11 cellular contexts compared by ENCODE assay signal in the genomic region with DNA sequence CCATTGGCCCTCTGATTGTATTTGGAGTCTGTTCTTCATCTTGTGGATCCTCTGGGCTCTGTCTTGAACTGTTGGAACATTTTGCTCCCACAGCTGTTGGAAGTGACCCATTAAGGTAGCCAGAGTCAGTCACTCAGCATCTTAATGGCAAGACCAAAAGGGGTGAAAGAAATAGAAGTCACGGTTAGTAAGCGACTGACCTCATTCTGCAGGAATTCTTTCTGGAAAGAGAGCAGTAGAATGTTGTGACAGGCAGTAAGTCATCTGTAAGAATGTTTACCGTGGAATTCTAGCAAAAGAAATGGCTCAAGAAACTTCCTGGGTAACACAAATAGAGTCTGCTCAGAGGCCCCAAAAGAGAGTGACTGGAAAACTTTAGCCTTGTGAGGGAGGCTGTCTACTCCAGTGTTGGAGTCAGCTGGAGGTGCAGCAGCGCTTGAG. TPM values are rescaled to one million over a fixed set of nuclear protein-coding genes. Genes with fewer than 3 reads are reported as not detected.
DNase-seq lines count a peak whose midpoint lies in the region; ATAC-seq and TF ChIP-seq lines count a peak whose summit lies in the region.
"Had no signal": no experiment of that assay in that cellular context is flagged by ENCODE, and none has a peak within 500 bp of the region (broad histone marks: within the 10 kb centered on the region; RNA-seq: fewer than 3 reads in every experiment).

No MANE protein-coding gene starts in this region.

- H3K9me2 ChIP-seq in OCI-LY7 (ENCODE audit: insufficient read depth, low read length) = no peaks in the 10 kb centered on the region

- H3K4me3 ChIP-seq in breast epithelium (no peak overlapping the region), cardiac fibroblast (replicated peaks in 1 of 2; ENCODE audit: low read depth in 2 of 2, low read length in 2 of 2) (no peak overlapping the region), left lung (no peak overlapping the region), uterus (no peak overlapping the region), OCI-LY7 (ENCODE audit: low read depth, low read length, poor library complexity, severe bottlenecking) (no peak overlapping the region)
- H3K4me3 ChIP-seq: GM12878 had no signal

- H3K79me2 ChIP-seq in OCI-LY7 (ENCODE audit: insufficient read depth, low read depth, low read length) = no peaks in the 10 kb centered on the region

- no peak overlapping the region for H3K4me3 Mint-ChIP-seq in MCF 10A (ENCODE audit: unreplicated experiment)
- no peak overlapping the region for H3K4me3 Mint-ChIP-seq in activated naive CD4-positive, alpha-beta T cell treated with anti-CD3 and anti-CD28 coated beads for 36 hours

- POLR2A ChIA-PET in MCF 10A (lab: Yijun Ruan, JAX) = no interaction called here
- POLR2A ChIA-PET in OCI-LY7 (lab: Charles Lee) = interaction anchor here (0.6 kb wide), 1 partner anchor 388 kb away, joined by 3 read pairs; no protein-coding TSS in a partner anchor

- no peaks in the 10 kb centered on the region for H3K9me3 Mint-ChIP-seq in MCF 10A (ENCODE audit: unreplicated experiment)
- no peaks in the 10 kb centered on the region for H3K9me3 Mint-ChIP-seq in activated naive CD4-positive, alpha-beta T cell treated with anti-CD3 and anti-CD28 coated beads for 36 hours

- ATAC-seq in left lung (peak; percentile 34), HG02678 (IDR thresholded peaks at IDR 0.05; ENCODE audit: unreplicated experiment) (no peak)
- ATAC-seq: GM12878 had no signal

- TF ChIP-seq POLR2A in breast epithelium (IDR thresholded peaks at IDR 0.05) (no peak), uterus (IDR thresholded peaks at IDR 0.05) (no peak)

- H4K20me1 ChIP-seq in OCI-LY7 (ENCODE audit: insufficient read depth, low read length) = no peaks in the 10 kb centered on the region

- no peak overlapping the region for H3K27ac ChIP-seq in breast epithelium
- H3K27ac ChIP-seq in left lung = peak overlapping the region in 1 of 2 donors; percentile 29
- H3K27ac ChIP-seq in uterus = peak overlapping the region; percentile 82 to 92
- H3K27ac ChIP-seq in OCI-LY7 (ENCODE audit: low read depth, low read length, poor library complexity, severe bottlenecking) = no peak overlapping the region

- H3K36me3 Mint-ChIP-seq in MCF 10A (ENCODE audit: insufficient read depth, unreplicated experiment) = no peaks in the 10 kb centered on the region
- no peaks in the 10 kb centered on the region for H3K36me3 Mint-ChIP-seq in activated naive CD4-positive, alpha-beta T cell treated with anti-CD3 and anti-CD28 coated beads for 36 hours (ENCODE audit: low read depth)

- no peak overlapping the region for H3K4me2 ChIP-seq in OCI-LY7 (ENCODE audit: low read length)

- H3K9me3 ChIP-seq in breast epithelium = no peaks in the 10 kb centered on the region
- H3K9me3 ChIP-seq in left lung = no peaks in the 10 kb centered on the region
- H3K9me3 ChIP-seq in uterus = no peaks in the 10 kb centered on the region
- H3K9me3 ChIP-seq in OCI-LY7 (ENCODE audit: low read length) = no peaks in the 10 kb centered on the region

- H2AFZ ChIP-seq in OCI-LY7 (ENCODE audit: low read length) = no peak overlapping the region

- H3K27ac Mint-ChIP-seq in MCF 10A (ENCODE audit: low read depth, unreplicated experiment) = peak overlapping the region; percentile 47
- no peak overlapping the region for H3K27ac Mint-ChIP-seq in activated naive CD4-positive, alpha-beta T cell treated with anti-CD3 and anti-CD28 coated beads for 36 hours

- intact Hi-C loops in MCF 10A (cut with micrococcal nuclease) (no loop called here), breast epithelium (cut with DNase I; ENCODE audit: low total_unique reads) (no loop called here), left lung (cut with DNase I) (no loop called here), uterus (cut with DNase I; ENCODE audit: low total_unique reads) (no loop called here), OCI-LY7 (cut with micrococcal nuclease; ENCODE audit: unreplicated experiment) (no loop called here)
- intact Hi-C loops in activated naive CD4-positive, alpha-beta T cell treated with anti-CD3 and anti-CD28 coated beads for 36 hours (cut with micrococcal nuclease) = no loop called here

- CTCF ChIA-PET in MCF 10A (lab: Yijun Ruan, JAX) = interaction anchor here (0.5 kb wide), 1 partner anchor 14 kb away, joined by 4 read pairs; no protein-coding TSS in a partner anchor
- CTCF ChIA-PET in OCI-LY7 (lab: Charles Lee; ENCODE audit: unreplicated experiment) = no interaction called here
- CTCF ChIA-PET in activated naive CD4-positive, alpha-beta T cell treated with anti-CD3 and anti-CD28 coated beads for 36 hours (lab: Charles Lee) = no interaction called here

- H3K36me3 ChIP-seq in breast epithelium (no peaks in the 10 kb centered on the region), left lung (no peaks in the 10 kb centered on the region), uterus (no peaks in the 10 kb centered on the region), OCI-LY7 (ENCODE audit: insufficient read depth, low read length) (no peaks in the 10 kb centered on the region)

- no peak for TF ChIP-seq CTCF in MCF 10A (IDR thresholded peaks at IDR 0.05; ENCODE audit: unreplicated experiment)
- TF ChIP-seq CTCF in breast epithelium (IDR thresholded peaks at IDR 0.05) = no peak
- TF ChIP-seq CTCF in cardiac fibroblast (IDR thresholded peaks at IDR 0.05; ENCODE audit: low read depth, low read length) = no peak
- TF ChIP-seq CTCF in left lung (IDR thresholded peaks at IDR 0.05) = no peak
- TF ChIP-seq CTCF in uterus (IDR thresholded peaks at IDR 0.05) = no peak
- TF ChIP-seq CTCF in OCI-LY7 (conservative IDR thresholded peaks at IDR 0.05; ENCODE audit: low read length) = no peak

- no peaks in the 10 kb centered on the region for H3K4me1 ChIP-seq in breast epithelium
- no peaks in the 10 kb centered on the region for H3K4me1 ChIP-seq in left lung
- H3K4me1 ChIP-seq in uterus = peaks cover 3 to 5% of the 10 kb centered on the region in 2 donors
- H3K4me1 ChIP-seq in OCI-LY7 (ENCODE audit: insufficient read depth, low read length, poor library complexity, severe bottlenecking) = no peaks in the 10 kb centered on the region

- H3K27me3 Mint-ChIP-seq in MCF 10A (ENCODE audit: insufficient read depth, unreplicated experiment) = no peaks in the 10 kb centered on the region
- H3K27me3 Mint-ChIP-seq in activated naive CD4-positive, alpha-beta T cell treated with anti-CD3 and anti-CD28 coated beads for 36 hours (ENCODE audit: low read depth) = peaks cover 17% of the 10 kb centered on the region

- DNase-seq in MCF 10A (ENCODE audit: unreplicated experiment) (peak; percentile 33), breast epithelium (ENCODE audit: low spot score in 2 of 2) (no peak), cardiac fibroblast (ENCODE audit: low read depth in 2 of 2) (peak; percentile 57 to 89), left lung (no peak), uterus (peak; percentile 41 to 69), OCI-LY7 (ENCODE audit: low spot score) (no peak)
- DNase-seq in activated naive CD4-positive, alpha-beta T cell treated with anti-CD3 and anti-CD28 coated beads for 36 hours = no peak
- DNase-seq: left cardiac atrium, NCI-H146 had no signal

- no peaks in the 10 kb centered on the region for H3K27me3 ChIP-seq in breast epithelium
- H3K27me3 ChIP-seq in left lung = no peaks in the 10 kb centered on the region
- no peaks in the 10 kb centered on the region for H3K27me3 ChIP-seq in uterus

- H3K4me1 Mint-ChIP-seq in MCF 10A (ENCODE audit: insufficient read depth, unreplicated experiment) = peaks cover 11% of the 10 kb centered on the region
- H3K4me1 Mint-ChIP-seq in activated naive CD4-positive, alpha-beta T cell treated with anti-CD3 and anti-CD28 coated beads for 36 hours (ENCODE audit: low read depth) = no peaks in the 10 kb centered on the region

- BruUV-seq in MCF 10A (replicated peaks; lab: Mats Ljungman, UMichigan) = no TSS peak
- no TSS peak for BruUV-seq in OCI-LY7 (replicated peaks; lab: Mats Ljungman, UMichigan)

RNA-seq across cellular contexts. Expression of gene TNC, which starts 28.6 kb away (rescaled TPM):
- total RNA-seq in MCF 10A (2022) = 49.8 and 82.4 TPM in 2 replicates
- total RNA-seq in breast epithelium = 10 to 100 TPM in 2 of 3 donors, 1 to 10 TPM in 1; 2.4 to 58.0 (median 44.6) TPM
- 100 to 1,000 TPM; 166 to 329 TPM for total RNA-seq in left lung
- total RNA-seq in uterus = 100 to 1,000 TPM in 2 of 4 donors, 10 to 100 TPM in 2; 79.7 to 242 (median 161) TPM
- not detected in 2 replicates for total RNA-seq in OCI-LY7 (2014; rRNA removed; shearing (Covaris generic))
- not detected in 2 replicates for total RNA-seq in OCI-LY7 (2022)
- under 1 TPM; 0.05 to 0.12 TPM for total RNA-seq in activated naive CD4-positive, alpha-beta T cell treated with anti-CD3 and anti-CD28 coated beads for 36 hours

Comparison
In these comparisons a context has a peak if more than half of its experiments do, and no peak if none do; other contexts are left out.
1. DNase-seq: peak in MCF 10A (single experiment), cardiac fibroblast (2 of 2) and uterus (2 of 2); none in breast epithelium (0 of 2), left lung (0 of 2), OCI-LY7 (single experiment) and activated naive CD4-positive, alpha-beta T cell treated with anti-CD3 and anti-CD28 coated beads for 36 hours (single experiment).
2. H3K27ac ChIP-seq: peak in uterus (2 of 2); none in breast epithelium (0 of 2) and OCI-LY7 (single experiment).